1 cellular context compared by ENCODE assay signal in the genomic region with DNA sequence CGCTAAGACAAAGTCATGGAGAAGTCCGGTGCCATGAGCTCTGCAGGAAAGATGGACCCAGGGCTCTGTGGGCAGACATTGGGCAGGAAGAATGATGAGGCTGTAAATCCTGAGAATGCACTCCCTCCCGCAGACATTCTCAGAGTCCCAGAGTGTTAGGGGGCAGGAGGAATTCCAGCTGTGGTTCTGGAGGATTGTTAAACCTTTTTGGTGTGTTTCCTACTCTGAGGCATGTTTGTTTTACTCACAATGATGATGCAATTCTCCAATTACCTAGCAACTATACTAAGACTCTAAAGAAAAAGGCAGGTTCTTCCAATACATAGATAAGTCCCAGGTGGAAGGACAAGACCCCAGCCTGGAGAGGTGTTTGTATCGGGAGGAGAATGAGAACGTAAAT.
TF ChIP-seq lines count a peak whose summit lies in the region.

No MANE protein-coding gene starts in this region.

TF ChIP-seq in IMR-90, 13 proteins besides CTCF, POLR2A, EP300 and RAD21 (continued from another document):
- TF ChIP-seq CEBPB (IDR thresholded peaks at IDR 0.05; ENCODE audit: low read depth, low read length), result peak; percentile 81
